Comparison of ENCODE assay signal across 18 cellular contexts in genomic region chr1:236494586-236495207, GRCh38. TPM values are rescaled to one million over a fixed set of nuclear protein-coding genes. Genes with fewer than 3 reads are reported as not detected.
A peak's percentile ranks its signal among the peaks of the same experiment; 100 is the strongest.
DNase-seq lines count a peak whose midpoint lies in the region; ATAC-seq, FAIRE-seq and TF ChIP-seq lines count a peak whose summit lies in the region.
"Had no signal": no experiment of that assay in that cellular context is flagged by ENCODE, and none has a peak within 500 bp of the region (broad histone marks: within the 10 kb centered on the region; RNA-seq: fewer than 3 reads in every experiment).

No MANE protein-coding gene starts in this region.

- H3K9me2 ChIP-seq in hepatocyte (replicated peaks; ENCODE audit: insufficient read depth) = no peaks in the 10 kb centered on the region

- H3K27ac ChIP-seq in hepatocyte = peak overlapping the region; percentile 11
- H3K27ac ChIP-seq: neutrophil, thoracic aorta had no signal

- CTCF ChIA-PET in Caco-2 (lab: Charles Lee) = interaction anchor here (0.5 kb wide), 1 partner anchor 201 kb away, joined by 3 read pairs; no protein-coding TSS in a partner anchor

- TF ChIP-seq CTCF in Caco-2 (IDR thresholded peaks at IDR 0.05; ENCODE audit: insufficient read depth in 1 of 2, low read depth in 1 of 2, low read length in 1 of 2, severe bottlenecking in 1 of 2, unreplicated experiment in 1 of 2) (no peak), bronchial epithelial cell (IDR thresholded peaks at IDR 0.05; ENCODE audit: insufficient read depth, low read length, severe bottlenecking) (no peak), hepatocyte (IDR thresholded peaks at IDR 0.05; ENCODE audit: poor library complexity) (no peak)

- peaks cover 14% of the 10 kb centered on the region for H3K36me3 Mint-ChIP-seq in Caco-2 (ENCODE audit: insufficient read depth, unreplicated experiment)

- H3K27me3 ChIP-seq in Caco-2 (replicated peaks; ENCODE audit: control insufficient read depth, insufficient read depth, low read length) (no peaks in the 10 kb centered on the region), bronchial epithelial cell (ENCODE audit: control insufficient read depth, insufficient read depth, low read length) (no peaks in the 10 kb centered on the region), hepatocyte (no peaks in the 10 kb centered on the region)

- no peak for FAIRE-seq in bronchial epithelial cell (lab: Jason Lieb, UNC)

- peaks cover 63% of the 10 kb centered on the region for H3K4me1 Mint-ChIP-seq in Caco-2 (ENCODE audit: low read depth, unreplicated experiment)

- 39% methylated on average over 9 of the region's 9 CpGs for WGBS in hepatocyte (ENCODE audit: low lambda C conversion rate, missing lambda C conversion rate)

- H3K27me3 Mint-ChIP-seq in Caco-2 (ENCODE audit: insufficient read depth, unreplicated experiment) = no peaks in the 10 kb centered on the region

- no peak overlapping the region for H2AFZ ChIP-seq in hepatocyte

- peak; percentile 79 to 80 for DNase-seq in Caco-2
- DNase-seq in NCI-H2107 (lab: John Stamatoyannopoulos, UW) = peak; percentile 51
- peak; percentile 22 for DNase-seq in bronchial epithelial cell (ENCODE audit: low read depth)
- DNase-seq in hepatocyte (ENCODE audit: low spot score) = no peak
- no peak for DNase-seq in kidney glomerular epithelial cell (lab: John Stamatoyannopoulos, UW)
- DNase-seq in glomerular visceral epithelial cell (ENCODE audit: extremely low spot score) = no peak
- no peak for DNase-seq in activated CD4-positive, CD25-positive, alpha-beta regulatory T cell treated with anti-CD3 and anti-CD28 coated beads, Interleukin-2, amount 50 U/mL, for 72 hours
- DNase-seq: ACHN; activated CD4-positive, alpha-beta T cell treated with anti-CD3 and anti-CD28 coated beads, Interleukin-2, amount 50 U/mL, for 1 hour; anterior cingulate cortex; GDM1; midbrain; NCI-H187 treated with DMSO at 0.1 percent for 48 hours; right cardiac atrium; T-helper 1 cell had no signal

- H3K36me3 ChIP-seq in Caco-2 (ENCODE audit: control insufficient read depth, insufficient read depth, low read length) = no peaks in the 10 kb centered on the region
- no peaks in the 10 kb centered on the region for H3K36me3 ChIP-seq in bronchial epithelial cell (ENCODE audit: control insufficient read depth, insufficient read depth, low read length)
- no peaks in the 10 kb centered on the region for H3K36me3 ChIP-seq in hepatocyte (replicated peaks; ENCODE audit: insufficient read depth, low read depth)
- H3K36me3 ChIP-seq: neutrophil, thoracic aorta had no signal

- POLR2A ChIA-PET in Caco-2 (lab: Charles Lee) = interaction anchor here (0.6 to 1.6 kb wide), 4 partner anchors 8 to 22 kb away, joined by 3 to 30 read pairs (median 4); no protein-coding TSS in a partner anchor

- H4K20me1 ChIP-seq in hepatocyte (ENCODE audit: insufficient read depth, poor library complexity, severe bottlenecking) = no peaks in the 10 kb centered on the region

- no peak for ATAC-seq in HG02610 (IDR thresholded peaks at IDR 0.05; ENCODE audit: unreplicated experiment)

- no peak overlapping the region for H3K4me2 ChIP-seq in hepatocyte

- H3K9me3 ChIP-seq in Caco-2 = no peaks in the 10 kb centered on the region
- H3K9me3 ChIP-seq in hepatocyte (ENCODE audit: low read depth) = no peaks in the 10 kb centered on the region
- H3K9me3 ChIP-seq: neutrophil, thoracic aorta had no signal

- no peak overlapping the region for H3K4me3 ChIP-seq in Caco-2 (ENCODE audit: low read depth, low read length)
- H3K4me3 ChIP-seq in bronchial epithelial cell (ENCODE audit: low read depth, low read length) = no peak overlapping the region
- H3K4me3 ChIP-seq in hepatocyte = no peak overlapping the region
- H3K4me3 ChIP-seq: thoracic aorta had no signal

- H3K79me2 ChIP-seq in hepatocyte = no peaks in the 10 kb centered on the region

- H3K27ac Mint-ChIP-seq in Caco-2 (ENCODE audit: unreplicated experiment) = peak overlapping the region; percentile 79

- H3K4me1 ChIP-seq in Caco-2 = peaks cover 56% of the 10 kb centered on the region
- no peaks in the 10 kb centered on the region for H3K4me1 ChIP-seq in hepatocyte (ENCODE audit: insufficient read depth)

- no peaks in the 10 kb centered on the region for H3K9me3 Mint-ChIP-seq in Caco-2 (ENCODE audit: unreplicated experiment)

- BruUV-seq in Caco-2 (replicated peaks; lab: Mats Ljungman, UMichigan) = TSS peak; percentile 93

- peak overlapping the region; percentile 25 for H3K4me3 Mint-ChIP-seq in Caco-2 (ENCODE audit: unreplicated experiment)

- intact Hi-C loops in Caco-2 (cut with micrococcal nuclease; ENCODE audit: unreplicated experiment) = loop anchor here (1.0 to 5.0 kb wide), 6 partner anchors 9 to 96 kb away; no protein-coding TSS in a partner anchor

RNA-seq across cellular contexts. Expression of gene LGALS8, which starts 29.1 kb away (rescaled TPM):
- total RNA-seq in Caco-2 (2022) = 67.4 and 72.3 TPM in 2 replicates
- total RNA-seq in bronchial epithelial cell = 49.2 and 53.0 TPM in 2 replicates
- total RNA-seq in hepatocyte = 43.9 and 46.6 TPM in 2 replicates
- 33.5 TPM in 2 replicates for polyA plus RNA-seq in hepatocyte

Comparison
In these comparisons a context has a peak if more than half of its experiments do, and no peak if none do; other contexts are left out.
1. DNase-seq: peak in Caco-2 (2 of 2), NCI-H2107 (single experiment) and bronchial epithelial cell (single experiment); none in hepatocyte (single experiment), kidney glomerular epithelial cell (single experiment), glomerular visceral epithelial cell (single experiment) and activated CD4-positive, CD25-positive, alpha-beta regulatory T cell treated with anti-CD3 and anti-CD28 coated beads, Interleukin-2, amount 50 U/mL, for 72 hours (single experiment).